In the genomic region with DNA sequence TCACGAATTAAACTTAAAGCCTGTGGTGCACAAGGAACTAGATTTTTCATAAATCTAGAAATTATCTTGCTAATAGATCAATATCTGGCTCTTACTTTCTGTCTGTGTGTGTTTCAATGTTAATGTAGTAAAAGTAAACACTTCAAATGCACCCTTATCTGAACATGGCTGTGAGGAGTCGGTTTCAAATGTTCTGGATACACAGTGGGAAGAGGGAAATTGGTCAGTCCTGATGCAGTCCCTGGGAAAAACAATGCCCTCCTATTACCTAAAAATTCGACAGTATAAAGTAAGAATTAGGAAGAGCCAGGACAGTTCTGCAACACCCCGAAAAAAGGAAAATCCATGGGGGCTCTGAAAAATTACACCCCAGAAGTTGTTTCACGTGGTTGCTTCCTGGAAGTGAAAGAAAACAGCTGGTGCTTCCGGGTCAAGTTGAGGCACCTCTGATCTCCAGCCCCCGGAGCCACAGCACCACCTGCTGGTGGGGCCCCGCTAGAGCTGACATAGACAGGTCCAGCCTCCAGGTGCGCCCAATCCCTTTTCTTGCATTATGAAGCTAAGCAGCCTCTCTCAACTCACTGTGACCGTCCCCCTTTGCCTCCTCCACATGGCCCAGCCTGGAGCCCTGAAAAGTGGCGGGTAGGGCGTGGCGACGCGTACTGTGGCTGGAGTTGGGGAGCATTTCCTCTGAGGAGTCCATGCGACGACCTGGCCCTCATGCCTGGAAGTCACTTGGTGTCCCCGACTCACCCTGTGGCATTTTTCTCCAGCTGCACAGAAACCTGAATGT, we compare ENCODE assay signal across 8 cellular contexts. TPM values are rescaled to one million over a fixed set of nuclear protein-coding genes. Genes with fewer than 3 reads are reported as not detected.
A peak's percentile ranks its signal among the peaks of the same experiment; 100 is the strongest.
DNase-seq lines count a peak whose midpoint lies in the region; ATAC-seq and TF ChIP-seq lines count a peak whose summit lies in the region.

No MANE protein-coding gene starts in this region.

- H3K4me1 ChIP-seq in hepatocyte (ENCODE audit: insufficient read depth), result no peaks in the 10 kb centered on the region

- H3K9me3 Mint-ChIP-seq in WTC11, result no peaks in the 10 kb centered on the region; the same call in 1 of the 2 replicates
- H3K9me3 Mint-ChIP-seq in stimulated activated naive CD8-positive, alpha-beta T cell treated with anti-CD3 and anti-CD28 coated beads, Interleukin-15, amount 100 ng/mL, for 72 hours, result peaks cover 0 to 5% of the 10 kb centered on the region in 2 donors

- H3K4me2 ChIP-seq in hepatocyte, result no peak overlapping the region

- H3K9me3 ChIP-seq in hepatocyte (ENCODE audit: low read depth), result no peaks in the 10 kb centered on the region

- H3K79me2 ChIP-seq in hepatocyte, result no peaks in the 10 kb centered on the region

- H3K27ac Mint-ChIP-seq in WTC11, result no peak overlapping the region
- H3K27ac Mint-ChIP-seq in stimulated activated naive CD8-positive, alpha-beta T cell treated with anti-CD3 and anti-CD28 coated beads, Interleukin-15, amount 100 ng/mL, for 72 hours, result no peak overlapping the region

- POLR2A ChIA-PET in WTC11 (lab: Charles Lee), result interaction anchor here (0.7 kb wide), 1 partner anchor 91 kb away, joined by 6 read pairs; no protein-coding TSS in a partner anchor

- peak; percentile 85 for TF ChIP-seq CTCF in WTC11 (IDR thresholded peaks at IDR 0.05)
- peak; percentile 36 for TF ChIP-seq CTCF in hepatocyte (IDR thresholded peaks at IDR 0.05; ENCODE audit: poor library complexity)

- no peak overlapping the region for H3K4me3 ChIP-seq in hepatocyte

- peaks cover 24% of the 10 kb centered on the region for H3K27me3 ChIP-seq in hepatocyte

- no peaks in the 10 kb centered on the region for H4K20me1 ChIP-seq in hepatocyte (ENCODE audit: insufficient read depth, poor library complexity, severe bottlenecking)

- no peaks in the 10 kb centered on the region for H3K36me3 ChIP-seq in hepatocyte (replicated peaks; ENCODE audit: insufficient read depth, low read depth)

- CTCF ChIA-PET in WTC11 (lab: Charles Lee), result interaction anchor here (0.6 to 2.6 kb wide), 61 partner anchors 9 to 541 kb away, joined by 3 to 91 read pairs (median 4); a partner anchor contains a TSS

- no peaks in the 10 kb centered on the region for H3K36me3 Mint-ChIP-seq in WTC11

- H2AFZ ChIP-seq in hepatocyte, result no peak overlapping the region

- H3K27me3 Mint-ChIP-seq in WTC11 (ENCODE audit: low read depth), result peaks cover 53% of the 10 kb centered on the region
- peaks cover 66% of the 10 kb centered on the region for H3K27me3 Mint-ChIP-seq in stimulated activated naive CD8-positive, alpha-beta T cell treated with anti-CD3 and anti-CD28 coated beads, Interleukin-15, amount 100 ng/mL, for 72 hours

- DNase-seq in DMS53 treated with DMSO at 0.1 percent for 48 hours (lab: John Stamatoyannopoulos, UW; ENCODE audit: unreplicated experiment) (peak; percentile 73), HT-29 (ENCODE audit: low spot score) (peak; percentile 86), WTC11 (ENCODE audit: low spot score) (peak; percentile 90), hepatocyte (ENCODE audit: low spot score) (peak; percentile 46), KG1 (lab: John Stamatoyannopoulos, UW) (no peak), SKM-1 treated with dmso at 0.1 percent for 144 hours (lab: John Stamatoyannopoulos, UW; ENCODE audit: unreplicated experiment) (no peak)
- peak; percentile 57 to 60 for DNase-seq in stimulated activated naive CD8-positive, alpha-beta T cell treated with anti-CD3 and anti-CD28 coated beads, Interleukin-15, amount 100 ng/mL, for 72 hours

- no peak overlapping the region for H3K27ac ChIP-seq in hepatocyte

- H3K4me3 Mint-ChIP-seq in WTC11, result no peak overlapping the region
- H3K4me3 Mint-ChIP-seq in stimulated activated naive CD8-positive, alpha-beta T cell treated with anti-CD3 and anti-CD28 coated beads, Interleukin-15, amount 100 ng/mL, for 72 hours, result no peak overlapping the region

- H3K4me1 Mint-ChIP-seq in WTC11, result no peaks in the 10 kb centered on the region
- no peaks in the 10 kb centered on the region for H3K4me1 Mint-ChIP-seq in stimulated activated naive CD8-positive, alpha-beta T cell treated with anti-CD3 and anti-CD28 coated beads, Interleukin-15, amount 100 ng/mL, for 72 hours

- ATAC-seq in WTC11 (peak; percentile 96), GM18858 (IDR thresholded peaks at IDR 0.05; ENCODE audit: unreplicated experiment) (no peak)
- ATAC-seq in stimulated activated naive CD8-positive, alpha-beta T cell treated with anti-CD3 and anti-CD28 coated beads, Interleukin-15, amount 100 ng/mL, for 72 hours, result peak; percentile 67

- H3K9me2 ChIP-seq in hepatocyte (replicated peaks; ENCODE audit: insufficient read depth), result no peaks in the 10 kb centered on the region

- WGBS in hepatocyte (ENCODE audit: low lambda C conversion rate, missing lambda C conversion rate), result 69% methylated on average over 18 of the region's 18 CpGs

TF ChIP-seq in WTC11, 78 proteins besides CTCF, POLR2A, EP300 and RAD21:
- TF ChIP-seq, protein P1, sequence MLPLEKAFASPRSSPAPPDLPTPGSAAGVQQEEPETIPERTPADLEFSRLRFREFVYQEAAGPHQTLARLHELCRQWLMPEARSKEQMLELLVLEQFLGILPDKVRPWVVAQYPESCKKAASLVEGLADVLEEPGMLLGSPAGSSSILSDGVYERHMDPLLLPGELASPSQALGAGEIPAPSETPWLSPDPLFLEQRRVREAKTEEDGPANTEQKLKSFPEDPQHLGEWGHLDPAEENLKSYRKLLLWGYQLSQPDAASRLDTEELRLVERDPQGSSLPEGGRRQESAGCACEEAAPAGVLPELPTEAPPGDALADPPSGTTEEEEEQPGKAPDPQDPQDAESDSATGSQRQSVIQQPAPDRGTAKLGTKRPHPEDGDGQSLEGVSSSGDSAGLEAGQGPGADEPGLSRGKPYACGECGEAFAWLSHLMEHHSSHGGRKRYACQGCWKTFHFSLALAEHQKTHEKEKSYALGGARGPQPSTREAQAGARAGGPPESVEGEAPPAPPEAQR (CRISPR knock-in tag; IDR thresholded peaks at IDR 0.05), result no peak
- peak; percentile 77; the same call in 1 of the 2 replicates for TF ChIP-seq ETV6 (CRISPR knock-in tag; IDR thresholded peaks at IDR 0.05)
- no peak for TF ChIP-seq SMAD4 (CRISPR knock-in tag; IDR thresholded peaks at IDR 0.05)
- TF ChIP-seq MXD4 (CRISPR knock-in tag; IDR thresholded peaks at IDR 0.05; ENCODE audit: borderline replicate concordance), result no peak
- no peak for TF ChIP-seq MYBL2 (CRISPR knock-in tag; IDR thresholded peaks at IDR 0.05)
- TF ChIP-seq, protein P2, sequence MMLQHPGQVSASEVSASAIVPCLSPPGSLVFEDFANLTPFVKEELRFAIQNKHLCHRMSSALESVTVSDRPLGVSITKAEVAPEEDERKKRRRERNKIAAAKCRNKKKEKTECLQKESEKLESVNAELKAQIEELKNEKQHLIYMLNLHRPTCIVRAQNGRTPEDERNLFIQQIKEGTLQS (CRISPR knock-in tag; conservative IDR thresholded peaks at IDR 0.05), result no peak
- TF ChIP-seq, protein P3, sequence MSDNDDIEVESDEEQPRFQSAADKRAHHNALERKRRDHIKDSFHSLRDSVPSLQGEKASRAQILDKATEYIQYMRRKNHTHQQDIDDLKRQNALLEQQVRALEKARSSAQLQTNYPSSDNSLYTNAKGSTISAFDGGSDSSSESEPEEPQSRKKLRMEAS (CRISPR knock-in tag; IDR thresholded peaks at IDR 0.05), result 0 out of 2 replicates have a peak, but pooled peaks have one; percentile 28

RNA-seq across cellular contexts. Expression of a gene that starts 8.3 kb away (rescaled TPM):
- not detected in 2 replicates for total RNA-seq in HT-29 (2014; rRNA removed; shearing (Covaris generic))
- total RNA-seq in WTC11 (2021) (not detected in 3 replicates), hepatocyte (not detected in 2 replicates)
- not detected in 2 replicates for polyA plus RNA-seq in hepatocyte

RNA-seq across cellular contexts. Expression of a gene that starts 22.6 kb away (rescaled TPM):
- total RNA-seq in HT-29 (2014; rRNA removed; shearing (Covaris generic)), result not detected in 2 replicates
- 2.0 to 2.9 TPM (median 2.1 TPM) in 3 replicates for total RNA-seq in WTC11 (2021)
- total RNA-seq in hepatocyte, result not detected in 2 replicates
- not detected in 2 replicates for polyA plus RNA-seq in hepatocyte

RNA-seq across cellular contexts. Expression of a gene that starts 24.9 kb away (rescaled TPM):
- total RNA-seq in HT-29 (2014; rRNA removed; shearing (Covaris generic)), result 9.1 and 13.5 TPM in 2 replicates
- 0.60 to 0.78 TPM (median 0.74 TPM) in 3 replicates for total RNA-seq in WTC11 (2021)
- total RNA-seq in hepatocyte, result 1,143 and 1,330 TPM in 2 replicates
- 9,786 and 10,154 TPM in 2 replicates for polyA plus RNA-seq in hepatocyte

RNA-seq across cellular contexts. Expression of a gene that starts 54.8 kb away (rescaled TPM):
- 2.0 and 6.6 TPM in 2 replicates for total RNA-seq in HT-29 (2014; rRNA removed; shearing (Covaris generic))
- total RNA-seq in WTC11 (2021) (not detected in 3 replicates), hepatocyte (4.8 and 5.7 TPM in 2 replicates)
- polyA plus RNA-seq in hepatocyte, result 19.8 and 28.9 TPM in 2 replicates

Comparison
In these comparisons a context has a peak if more than half of its experiments do, and no peak if none do; other contexts are left out.
1. DNase-seq: peak in DMS53 treated with DMSO at 0.1 percent for 48 hours (single experiment), HT-29 (single experiment), WTC11 (single experiment), hepatocyte (single experiment) and stimulated activated naive CD8-positive, alpha-beta T cell treated with anti-CD3 and anti-CD28 coated beads, Interleukin-15, amount 100 ng/mL, for 72 hours (2 of 2); none in KG1 (single experiment) and SKM-1 treated with dmso at 0.1 percent for 144 hours (single experiment).
2. RNA of a gene that starts 24.9 kb away (total RNA-seq): 1,143 to 1,330 TPM in hepatocyte; 9.1 to 13.5 TPM in HT-29 and 0.60 to 0.78 TPM in WTC11; every median in the first group is over 10 times any median in the second.